Comparison of ENCODE assay signal across 8 cellular contexts in genomic region chr20:52494244-52494643, GRCh38.
DNase-seq lines count a peak whose midpoint lies in the region.

No MANE protein-coding gene starts in this region.

- peak; percentile 95 for DNase-seq in ELR (ENCODE audit: low read depth)
- DNase-seq in UCSD-AML1 (lab: John Stamatoyannopoulos, UW; ENCODE audit: unreplicated experiment): peak; percentile 8
- DNase-seq in dedifferentiated amniotic fluid mesenchymal stem cell (ENCODE audit: extremely low spot score): peak; percentile 74
- peak; percentile 51 to 59 for DNase-seq in stimulated activated CD4-positive, alpha-beta T cell treated with anti-CD3 and anti-CD28 coated beads, Interleukin-15, amount 100 ng/mL, for 48 hours (ENCODE audit: low read depth in 2 of 2)
- no peak for DNase-seq in NCI-H748 (lab: John Stamatoyannopoulos, UW; ENCODE audit: unreplicated experiment)
- DNase-seq in NCI-H2107 treated with DMSO at 0.1 percent for 48 hours (lab: John Stamatoyannopoulos, UW; ENCODE audit: unreplicated experiment): no peak
- no peak for DNase-seq in NCI-H146 (lab: John Stamatoyannopoulos, UW)
- DNase-seq in medulla oblongata (ENCODE audit: extremely low spot score): no peak

Comparison
In these comparisons a context has a peak if more than half of its experiments do, and no peak if none do; other contexts are left out.
1. DNase-seq: peak in ELR (single experiment), UCSD-AML1 (single experiment), dedifferentiated amniotic fluid mesenchymal stem cell (single experiment) and stimulated activated CD4-positive, alpha-beta T cell treated with anti-CD3 and anti-CD28 coated beads, Interleukin-15, amount 100 ng/mL, for 48 hours (2 of 2); none in NCI-H748 (single experiment), NCI-H2107 treated with DMSO at 0.1 percent for 48 hours (single experiment), NCI-H146 (single experiment) and medulla oblongata (single experiment).